ENCODE assay signal across 1 cellular context in the genomic region with DNA sequence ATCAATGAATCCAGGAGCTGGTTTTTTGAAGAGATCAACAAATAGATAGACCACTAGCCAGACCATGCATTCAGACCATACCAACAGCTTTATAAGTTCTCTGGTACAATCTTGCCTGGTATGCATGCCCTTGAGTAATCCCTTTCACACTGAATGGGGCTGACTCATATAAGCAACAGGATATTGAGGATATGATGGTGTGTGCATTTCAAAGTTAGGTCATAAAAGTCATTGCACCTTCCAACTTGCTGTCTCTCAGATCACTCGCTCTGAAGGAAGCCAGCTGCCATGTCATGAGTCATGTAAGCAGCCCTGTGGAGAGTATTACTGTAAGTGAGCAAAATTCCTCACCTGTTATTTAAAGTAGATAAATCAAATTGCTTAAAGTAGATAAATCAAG.
TF ChIP-seq lines count a peak whose summit lies in the region.

No MANE protein-coding gene starts in this region.

TF ChIP-seq in HepG2, 621 proteins besides CTCF, POLR2A, EP300 and RAD21 (continued from another document and continues in another):
- TF ChIP-seq, protein P1, sequence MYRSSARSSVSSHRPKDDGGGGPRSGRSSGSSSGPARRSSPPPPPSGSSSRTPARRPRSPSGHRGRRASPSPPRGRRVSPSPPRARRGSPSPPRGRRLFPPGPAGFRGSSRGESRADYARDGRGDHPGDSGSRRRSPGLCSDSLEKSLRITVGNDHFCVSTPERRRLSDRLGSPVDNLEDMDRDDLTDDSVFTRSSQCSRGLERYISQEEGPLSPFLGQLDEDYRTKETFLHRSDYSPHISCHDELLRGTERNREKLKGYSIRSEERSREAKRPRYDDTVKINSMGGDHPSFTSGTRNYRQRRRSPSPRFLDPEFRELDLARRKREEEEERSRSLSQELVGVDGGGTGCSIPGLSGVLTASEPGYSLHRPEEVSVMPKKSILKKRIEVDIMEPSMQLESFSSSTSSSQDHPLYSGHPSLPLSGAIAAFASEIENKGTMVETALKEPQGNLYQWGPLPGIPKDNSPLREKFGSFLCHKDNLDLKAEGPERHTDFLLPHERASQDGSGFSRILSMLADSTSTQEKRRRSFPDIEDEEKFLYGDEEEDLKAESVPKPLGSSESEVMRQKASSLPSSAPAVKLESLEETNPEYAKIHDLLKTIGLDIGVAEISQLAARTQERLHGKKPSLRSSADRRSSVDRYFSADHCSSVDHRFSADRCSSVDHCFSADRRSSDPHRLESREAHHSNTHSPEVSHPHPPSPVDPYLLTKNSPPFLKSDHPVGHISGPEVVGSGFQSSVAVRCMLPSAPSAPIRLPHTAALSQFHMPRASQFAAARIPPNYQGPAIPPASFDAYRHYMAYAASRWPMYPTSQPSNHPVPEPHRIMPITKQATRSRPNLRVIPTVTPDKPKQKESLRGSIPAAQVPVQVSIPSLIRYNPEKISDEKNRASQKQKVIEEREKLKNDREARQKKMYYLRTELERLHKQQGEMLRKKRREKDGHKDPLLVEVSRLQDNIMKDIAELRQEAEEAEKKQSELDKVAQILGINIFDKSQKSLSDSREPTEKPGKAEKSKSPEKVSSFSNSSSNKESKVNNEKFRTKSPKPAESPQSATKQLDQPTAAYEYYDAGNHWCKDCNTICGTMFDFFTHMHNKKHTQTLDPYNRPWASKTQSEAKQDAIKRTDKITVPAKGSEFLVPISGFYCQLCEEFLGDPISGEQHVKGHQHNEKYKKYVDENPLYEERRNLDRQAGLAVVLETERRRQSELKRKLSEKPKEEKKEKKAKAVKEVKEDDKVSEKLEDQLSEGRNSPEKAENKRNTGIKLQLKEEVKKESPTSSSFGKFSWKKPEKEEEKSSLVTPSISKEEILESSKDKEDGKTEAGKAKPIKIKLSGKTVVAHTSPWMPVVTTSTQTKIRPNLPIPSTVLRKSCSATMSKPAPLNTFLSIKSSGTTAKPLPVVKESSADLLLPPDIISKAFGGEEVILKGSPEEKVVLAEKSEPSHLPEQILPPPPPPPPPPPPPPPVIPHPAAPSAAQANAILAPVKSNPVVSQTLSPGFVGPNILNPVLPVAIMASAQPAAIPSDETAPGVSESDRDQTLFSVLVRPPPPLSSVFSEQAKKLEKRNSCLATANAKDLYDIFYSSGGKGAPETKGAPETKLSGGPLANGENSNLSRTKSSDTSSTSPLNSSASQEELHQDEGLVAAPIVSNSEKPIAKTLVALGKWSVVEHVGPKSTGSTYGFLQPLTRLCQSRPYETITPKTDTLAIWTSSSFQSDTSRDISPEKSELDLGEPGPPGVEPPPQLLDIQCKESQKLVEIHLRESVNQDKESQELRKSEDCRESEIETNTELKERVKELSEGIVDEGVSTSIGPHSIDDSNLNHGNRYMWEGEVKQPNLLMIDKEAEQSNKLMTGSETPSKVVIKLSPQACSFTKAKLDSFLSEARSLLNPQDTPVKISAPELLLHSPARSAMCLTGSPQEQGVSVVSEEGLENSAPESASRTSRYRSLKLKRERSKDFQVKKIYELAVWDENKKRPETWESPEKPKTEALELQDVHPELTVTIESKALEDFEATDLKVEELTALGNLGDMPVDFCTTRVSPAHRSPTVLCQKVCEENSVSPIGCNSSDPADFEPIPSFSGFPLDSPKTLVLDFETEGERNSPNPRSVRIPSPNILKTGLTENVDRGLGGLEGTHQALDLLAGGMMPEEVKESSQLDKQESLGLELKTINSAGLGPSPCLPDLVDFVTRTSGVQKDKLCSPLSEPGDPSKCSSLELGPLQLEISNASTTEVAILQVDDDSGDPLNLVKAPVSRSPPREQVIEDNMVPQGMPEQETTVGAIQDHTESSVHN (CRISPR knock-in tag; IDR thresholded peaks at IDR 0.05): no peak
- no peak for TF ChIP-seq ARNT2 (CRISPR knock-in tag; IDR thresholded peaks at IDR 0.05; ENCODE audit: low read depth)
- TF ChIP-seq ZNF674 (CRISPR knock-in tag; IDR thresholded peaks at IDR 0.05; ENCODE audit: low read depth): no peak
- no peak for TF ChIP-seq ZNF672 (CRISPR knock-in tag; IDR thresholded peaks at IDR 0.05)
- TF ChIP-seq ATF7 (IDR thresholded peaks at IDR 0.05): no peak
- no peak for TF ChIP-seq ATF7 (CRISPR knock-in tag; IDR thresholded peaks at IDR 0.05)
- TF ChIP-seq ZNF33A (CRISPR knock-in tag; IDR thresholded peaks at IDR 0.05; ENCODE audit: borderline replicate concordance): no peak
- TF ChIP-seq REL (CRISPR knock-in tag; conservative IDR thresholded peaks at IDR 0.05): no peak
- TF ChIP-seq TARDBP (CRISPR knock-in tag; IDR thresholded peaks at IDR 0.05): no peak
- TF ChIP-seq AGO1 (IDR thresholded peaks at IDR 0.05; ENCODE audit: low read depth, low read length, poor library complexity, severe bottlenecking): no peak
- TF ChIP-seq ZFP36 (IDR thresholded peaks at IDR 0.05; ENCODE audit: borderline replicate concordance, low read depth, low read length, partially characterized antibody): no peak
- no peak for TF ChIP-seq ZNF790 (CRISPR knock-in tag; IDR thresholded peaks at IDR 0.05; ENCODE audit: borderline replicate concordance)
- TF ChIP-seq, protein P2, sequence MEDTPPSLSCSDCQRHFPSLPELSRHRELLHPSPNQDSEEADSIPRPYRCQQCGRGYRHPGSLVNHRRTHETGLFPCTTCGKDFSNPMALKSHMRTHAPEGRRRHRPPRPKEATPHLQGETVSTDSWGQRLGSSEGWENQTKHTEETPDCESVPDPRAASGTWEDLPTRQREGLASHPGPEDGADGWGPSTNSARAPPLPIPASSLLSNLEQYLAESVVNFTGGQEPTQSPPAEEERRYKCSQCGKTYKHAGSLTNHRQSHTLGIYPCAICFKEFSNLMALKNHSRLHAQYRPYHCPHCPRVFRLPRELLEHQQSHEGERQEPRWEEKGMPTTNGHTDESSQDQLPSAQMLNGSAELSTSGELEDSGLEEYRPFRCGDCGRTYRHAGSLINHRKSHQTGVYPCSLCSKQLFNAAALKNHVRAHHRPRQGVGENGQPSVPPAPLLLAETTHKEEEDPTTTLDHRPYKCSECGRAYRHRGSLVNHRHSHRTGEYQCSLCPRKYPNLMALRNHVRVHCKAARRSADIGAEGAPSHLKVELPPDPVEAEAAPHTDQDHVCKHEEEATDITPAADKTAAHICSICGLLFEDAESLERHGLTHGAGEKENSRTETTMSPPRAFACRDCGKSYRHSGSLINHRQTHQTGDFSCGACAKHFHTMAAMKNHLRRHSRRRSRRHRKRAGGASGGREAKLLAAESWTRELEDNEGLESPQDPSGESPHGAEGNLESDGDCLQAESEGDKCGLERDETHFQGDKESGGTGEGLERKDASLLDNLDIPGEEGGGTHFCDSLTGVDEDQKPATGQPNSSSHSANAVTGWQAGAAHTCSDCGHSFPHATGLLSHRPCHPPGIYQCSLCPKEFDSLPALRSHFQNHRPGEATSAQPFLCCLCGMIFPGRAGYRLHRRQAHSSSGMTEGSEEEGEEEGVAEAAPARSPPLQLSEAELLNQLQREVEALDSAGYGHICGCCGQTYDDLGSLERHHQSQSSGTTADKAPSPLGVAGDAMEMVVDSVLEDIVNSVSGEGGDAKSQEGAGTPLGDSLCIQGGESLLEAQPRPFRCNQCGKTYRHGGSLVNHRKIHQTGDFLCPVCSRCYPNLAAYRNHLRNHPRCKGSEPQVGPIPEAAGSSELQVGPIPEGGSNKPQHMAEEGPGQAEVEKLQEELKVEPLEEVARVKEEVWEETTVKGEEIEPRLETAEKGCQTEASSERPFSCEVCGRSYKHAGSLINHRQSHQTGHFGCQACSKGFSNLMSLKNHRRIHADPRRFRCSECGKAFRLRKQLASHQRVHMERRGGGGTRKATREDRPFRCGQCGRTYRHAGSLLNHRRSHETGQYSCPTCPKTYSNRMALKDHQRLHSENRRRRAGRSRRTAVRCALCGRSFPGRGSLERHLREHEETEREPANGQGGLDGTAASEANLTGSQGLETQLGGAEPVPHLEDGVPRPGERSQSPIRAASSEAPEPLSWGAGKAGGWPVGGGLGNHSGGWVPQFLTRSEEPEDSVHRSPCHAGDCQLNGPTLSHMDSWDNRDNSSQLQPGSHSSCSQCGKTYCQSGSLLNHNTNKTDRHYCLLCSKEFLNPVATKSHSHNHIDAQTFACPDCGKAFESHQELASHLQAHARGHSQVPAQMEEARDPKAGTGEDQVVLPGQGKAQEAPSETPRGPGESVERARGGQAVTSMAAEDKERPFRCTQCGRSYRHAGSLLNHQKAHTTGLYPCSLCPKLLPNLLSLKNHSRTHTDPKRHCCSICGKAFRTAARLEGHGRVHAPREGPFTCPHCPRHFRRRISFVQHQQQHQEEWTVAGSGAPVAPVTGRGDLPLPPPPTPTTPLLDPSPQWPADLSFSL (CRISPR knock-in tag; IDR thresholded peaks at IDR 0.05): no peak
- TF ChIP-seq, protein P3, sequence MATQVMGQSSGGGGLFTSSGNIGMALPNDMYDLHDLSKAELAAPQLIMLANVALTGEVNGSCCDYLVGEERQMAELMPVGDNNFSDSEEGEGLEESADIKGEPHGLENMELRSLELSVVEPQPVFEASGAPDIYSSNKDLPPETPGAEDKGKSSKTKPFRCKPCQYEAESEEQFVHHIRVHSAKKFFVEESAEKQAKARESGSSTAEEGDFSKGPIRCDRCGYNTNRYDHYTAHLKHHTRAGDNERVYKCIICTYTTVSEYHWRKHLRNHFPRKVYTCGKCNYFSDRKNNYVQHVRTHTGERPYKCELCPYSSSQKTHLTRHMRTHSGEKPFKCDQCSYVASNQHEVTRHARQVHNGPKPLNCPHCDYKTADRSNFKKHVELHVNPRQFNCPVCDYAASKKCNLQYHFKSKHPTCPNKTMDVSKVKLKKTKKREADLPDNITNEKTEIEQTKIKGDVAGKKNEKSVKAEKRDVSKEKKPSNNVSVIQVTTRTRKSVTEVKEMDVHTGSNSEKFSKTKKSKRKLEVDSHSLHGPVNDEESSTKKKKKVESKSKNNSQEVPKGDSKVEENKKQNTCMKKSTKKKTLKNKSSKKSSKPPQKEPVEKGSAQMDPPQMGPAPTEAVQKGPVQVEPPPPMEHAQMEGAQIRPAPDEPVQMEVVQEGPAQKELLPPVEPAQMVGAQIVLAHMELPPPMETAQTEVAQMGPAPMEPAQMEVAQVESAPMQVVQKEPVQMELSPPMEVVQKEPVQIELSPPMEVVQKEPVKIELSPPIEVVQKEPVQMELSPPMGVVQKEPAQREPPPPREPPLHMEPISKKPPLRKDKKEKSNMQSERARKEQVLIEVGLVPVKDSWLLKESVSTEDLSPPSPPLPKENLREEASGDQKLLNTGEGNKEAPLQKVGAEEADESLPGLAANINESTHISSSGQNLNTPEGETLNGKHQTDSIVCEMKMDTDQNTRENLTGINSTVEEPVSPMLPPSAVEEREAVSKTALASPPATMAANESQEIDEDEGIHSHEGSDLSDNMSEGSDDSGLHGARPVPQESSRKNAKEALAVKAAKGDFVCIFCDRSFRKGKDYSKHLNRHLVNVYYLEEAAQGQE (IDR thresholded peaks at IDR 0.05; ENCODE audit: borderline replicate concordance in 1 of 2, low read depth in 1 of 2, low read length in 2 of 2): no peak
- TF ChIP-seq, protein P4, sequence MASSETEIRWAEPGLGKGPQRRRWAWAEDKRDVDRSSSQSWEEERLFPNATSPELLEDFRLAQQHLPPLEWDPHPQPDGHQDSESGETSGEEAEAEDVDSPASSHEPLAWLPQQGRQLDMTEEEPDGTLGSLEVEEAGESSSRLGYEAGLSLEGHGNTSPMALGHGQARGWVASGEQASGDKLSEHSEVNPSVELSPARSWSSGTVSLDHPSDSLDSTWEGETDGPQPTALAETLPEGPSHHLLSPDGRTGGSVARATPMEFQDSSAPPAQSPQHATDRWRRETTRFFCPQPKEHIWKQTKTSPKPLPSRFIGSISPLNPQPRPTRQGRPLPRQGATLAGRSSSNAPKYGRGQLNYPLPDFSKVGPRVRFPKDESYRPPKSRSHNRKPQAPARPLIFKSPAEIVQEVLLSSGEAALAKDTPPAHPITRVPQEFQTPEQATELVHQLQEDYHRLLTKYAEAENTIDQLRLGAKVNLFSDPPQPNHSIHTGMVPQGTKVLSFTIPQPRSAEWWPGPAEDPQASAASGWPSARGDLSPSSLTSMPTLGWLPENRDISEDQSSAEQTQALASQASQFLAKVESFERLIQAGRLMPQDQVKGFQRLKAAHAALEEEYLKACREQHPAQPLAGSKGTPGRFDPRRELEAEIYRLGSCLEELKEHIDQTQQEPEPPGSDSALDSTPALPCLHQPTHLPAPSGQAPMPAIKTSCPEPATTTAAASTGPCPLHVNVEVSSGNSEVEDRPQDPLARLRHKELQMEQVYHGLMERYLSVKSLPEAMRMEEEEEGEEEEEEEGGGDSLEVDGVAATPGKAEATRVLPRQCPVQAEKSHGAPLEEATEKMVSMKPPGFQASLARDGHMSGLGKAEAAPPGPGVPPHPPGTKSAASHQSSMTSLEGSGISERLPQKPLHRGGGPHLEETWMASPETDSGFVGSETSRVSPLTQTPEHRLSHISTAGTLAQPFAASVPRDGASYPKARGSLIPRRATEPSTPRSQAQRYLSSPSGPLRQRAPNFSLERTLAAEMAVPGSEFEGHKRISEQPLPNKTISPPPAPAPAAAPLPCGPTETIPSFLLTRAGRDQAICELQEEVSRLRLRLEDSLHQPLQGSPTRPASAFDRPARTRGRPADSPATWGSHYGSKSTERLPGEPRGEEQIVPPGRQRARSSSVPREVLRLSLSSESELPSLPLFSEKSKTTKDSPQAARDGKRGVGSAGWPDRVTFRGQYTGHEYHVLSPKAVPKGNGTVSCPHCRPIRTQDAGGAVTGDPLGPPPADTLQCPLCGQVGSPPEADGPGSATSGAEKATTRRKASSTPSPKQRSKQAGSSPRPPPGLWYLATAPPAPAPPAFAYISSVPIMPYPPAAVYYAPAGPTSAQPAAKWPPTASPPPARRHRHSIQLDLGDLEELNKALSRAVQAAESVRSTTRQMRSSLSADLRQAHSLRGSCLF (CRISPR knock-in tag; IDR thresholded peaks at IDR 0.05; ENCODE audit: borderline replicate concordance): no peak
- TF ChIP-seq, protein P5, sequence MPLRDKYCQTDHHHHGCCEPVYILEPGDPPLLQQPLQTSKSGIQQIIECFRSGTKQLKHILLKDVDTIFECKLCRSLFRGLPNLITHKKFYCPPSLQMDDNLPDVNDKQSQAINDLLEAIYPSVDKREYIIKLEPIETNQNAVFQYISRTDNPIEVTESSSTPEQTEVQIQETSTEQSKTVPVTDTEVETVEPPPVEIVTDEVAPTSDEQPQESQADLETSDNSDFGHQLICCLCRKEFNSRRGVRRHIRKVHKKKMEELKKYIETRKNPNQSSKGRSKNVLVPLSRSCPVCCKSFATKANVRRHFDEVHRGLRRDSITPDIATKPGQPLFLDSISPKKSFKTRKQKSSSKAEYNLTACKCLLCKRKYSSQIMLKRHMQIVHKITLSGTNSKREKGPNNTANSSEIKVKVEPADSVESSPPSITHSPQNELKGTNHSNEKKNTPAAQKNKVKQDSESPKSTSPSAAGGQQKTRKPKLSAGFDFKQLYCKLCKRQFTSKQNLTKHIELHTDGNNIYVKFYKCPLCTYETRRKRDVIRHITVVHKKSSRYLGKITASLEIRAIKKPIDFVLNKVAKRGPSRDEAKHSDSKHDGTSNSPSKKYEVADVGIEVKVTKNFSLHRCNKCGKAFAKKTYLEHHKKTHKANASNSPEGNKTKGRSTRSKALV (CRISPR knock-in tag; IDR thresholded peaks at IDR 0.05): no peak
- TF ChIP-seq KDM1A (CRISPR knock-in tag; IDR thresholded peaks at IDR 0.05): peak; percentile 62; the same call in 1 of the 2 replicates
- TF ChIP-seq ZNF570 (CRISPR knock-in tag; IDR thresholded peaks at IDR 0.05; ENCODE audit: borderline replicate concordance): no peak
- no peak for TF ChIP-seq SALL1 (CRISPR knock-in tag; IDR thresholded peaks at IDR 0.05)
- no peak for TF ChIP-seq MAZ (IDR thresholded peaks at IDR 0.05; ENCODE audit: borderline replicate concordance, low read depth, low read length)
- no peak for TF ChIP-seq MAZ (CRISPR knock-in tag; IDR thresholded peaks at IDR 0.05; ENCODE audit: low read depth)
- peak; percentile 52; the same call in 1 of the 2 replicates for TF ChIP-seq SOX5 (CRISPR knock-in tag; IDR thresholded peaks at IDR 0.05; ENCODE audit: borderline replicate concordance)
